Comparison of ENCODE assay signal across 24 cellular contexts in the genomic region with DNA sequence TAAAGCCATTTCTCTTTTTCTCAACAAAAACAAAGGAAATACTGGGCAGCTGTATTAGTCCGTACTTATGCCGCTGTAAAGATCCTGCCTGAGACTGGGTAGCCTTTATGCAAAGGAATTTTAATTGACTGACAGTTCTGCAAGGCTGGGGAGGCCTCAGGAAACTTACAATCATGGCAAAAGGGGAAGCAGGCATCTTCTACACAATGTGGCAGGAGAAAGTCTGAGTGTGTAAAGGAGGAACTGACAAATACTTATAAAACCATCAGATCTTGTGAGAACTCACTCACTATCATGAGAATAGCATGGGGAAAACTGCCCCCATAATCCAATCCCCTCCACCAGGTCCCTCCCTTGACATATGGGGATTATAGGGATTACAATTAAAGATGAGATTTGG.
"Had no signal": no experiment of that assay in that cellular context is flagged by ENCODE, and none has a peak within 500 bp of the region (broad histone marks: within the 10 kb centered on the region; RNA-seq: fewer than 3 reads in every experiment).

No MANE protein-coding gene starts in this region.

- H3K4me3 Mint-ChIP-seq: activated CD4-positive, alpha-beta memory T cell treated with anti-CD3 and anti-CD28 coated beads for 36 hours; activated CD4-positive, alpha-beta T cell treated with anti-CD3 and anti-CD28 coated beads, Interleukin-2, amount 10 ng/mL, durations not matched to agents 24 days and 14 days; activated naive CD4-positive, alpha-beta T cell treated with anti-CD3 and anti-CD28 coated beads for 36 hours; activated naive CD8-positive, alpha-beta T cell treated with anti-CD3 and anti-CD28 coated beads for 36 hours; activated T-helper 1 cell treated with anti-CD3 and anti-CD28 coated beads, Interleukin-12 subunit alpha, Interleukin-12 subunit beta, Interleukin-2, Interleukin-4 antibody, amounts not matched to agents 30 ng/mL and 10 ng/mL and 1 ng/mL, durations not matched to agents 14 hours and 24 hours and 36 hours; brain; naive B cell; stimulated activated naive B cell treated with anti-CD40 and anti-IgM and Interleukin-4, amounts not matched to agents 10 μg/mL and 1 μg/mL and 100 μg/mL, for 72 hours had no signal

- ATAC-seq: pancreas; stimulated activated naive B cell treated with anti-CD40 and anti-IgM and Interleukin-4, amounts not matched to agents 10 μg/mL and 1 μg/mL and 100 μg/mL, for 72 hours; upper lobe of right lung had no signal

- H3K9me3 Mint-ChIP-seq: activated CD4-positive, alpha-beta memory T cell treated with anti-CD3 and anti-CD28 coated beads for 36 hours; activated CD4-positive, alpha-beta T cell treated with anti-CD3 and anti-CD28 coated beads, Interleukin-2, amount 10 ng/mL, durations not matched to agents 24 days and 14 days; activated naive CD4-positive, alpha-beta T cell treated with anti-CD3 and anti-CD28 coated beads for 36 hours; activated naive CD8-positive, alpha-beta T cell treated with anti-CD3 and anti-CD28 coated beads for 36 hours; activated T-helper 1 cell treated with anti-CD3 and anti-CD28 coated beads, Interleukin-12 subunit alpha, Interleukin-12 subunit beta, Interleukin-2, Interleukin-4 antibody, amounts not matched to agents 30 ng/mL and 10 ng/mL and 1 ng/mL, durations not matched to agents 14 hours and 24 hours and 36 hours; brain; naive B cell; stimulated activated naive B cell treated with anti-CD40 and anti-IgM and Interleukin-4, amounts not matched to agents 10 μg/mL and 1 μg/mL and 100 μg/mL, for 72 hours had no signal

- DNase-seq: activated CD4-positive, alpha-beta memory T cell treated with anti-CD3 and anti-CD28 coated beads for 36 hours; activated CD4-positive, alpha-beta T cell treated with anti-CD3 and anti-CD28 coated beads, Interleukin-2, amount 10 ng/mL, durations not matched to agents 24 days and 14 days; activated CD4-positive, CD25-positive, alpha-beta regulatory T cell treated with anti-CD3 and anti-CD28 coated beads, Interleukin-2, amount 50 U/mL, for 72 hours; activated CD8-positive, alpha-beta memory T cell treated with anti-CD3 and anti-CD28 coated beads, Interleukin-2, amount 50 U/mL, for 4 hours; activated effector memory CD4-positive, alpha-beta T cell treated with anti-CD3 and anti-CD28 coated beads, Interleukin-2, amount 50 U/mL, for 16 hours; activated naive CD4-positive, alpha-beta T cell treated with anti-CD3 and anti-CD28 coated beads for 36 hours; activated naive CD8-positive, alpha-beta T cell treated with anti-CD3 and anti-CD28 coated beads for 36 hours; activated T-cell treated with anti-CD3 and anti-CD28 coated beads, Interleukin-2, amount 50 U/mL, for 1 hour; adrenal gland; cerebellar nuclear complex; dorsolateral prefrontal cortex; effector memory CD4-positive, alpha-beta T cell; islet precursor cell; mammary epithelial cell; naive B cell; nucleus accumbens; pancreas; stimulated activated CD4-positive, alpha-beta T cell treated with anti-CD3 and anti-CD28 coated beads, Interleukin-1b, Interleukin-23, amount 100 ng/mL, for 48 hours; stimulated activated naive B cell treated with anti-CD40 and anti-IgM and Interleukin-4, amounts not matched to agents 10 μg/mL and 1 μg/mL and 100 μg/mL, for 72 hours; T-helper 9 cell; tibial artery; upper lobe of right lung had no signal

- H3K4me1 Mint-ChIP-seq: activated CD4-positive, alpha-beta T cell treated with anti-CD3 and anti-CD28 coated beads, Interleukin-2, amount 10 ng/mL, durations not matched to agents 24 days and 14 days; activated naive CD8-positive, alpha-beta T cell treated with anti-CD3 and anti-CD28 coated beads for 36 hours; brain; naive B cell; stimulated activated naive B cell treated with anti-CD40 and anti-IgM and Interleukin-4, amounts not matched to agents 10 μg/mL and 1 μg/mL and 100 μg/mL, for 72 hours had no signal

- H3K36me3 Mint-ChIP-seq: activated CD4-positive, alpha-beta memory T cell treated with anti-CD3 and anti-CD28 coated beads for 36 hours; activated naive CD8-positive, alpha-beta T cell treated with anti-CD3 and anti-CD28 coated beads for 36 hours; brain; naive B cell; stimulated activated naive B cell treated with anti-CD40 and anti-IgM and Interleukin-4, amounts not matched to agents 10 μg/mL and 1 μg/mL and 100 μg/mL, for 72 hours had no signal

- H3K27me3 Mint-ChIP-seq: activated CD4-positive, alpha-beta memory T cell treated with anti-CD3 and anti-CD28 coated beads for 36 hours; brain; naive B cell; stimulated activated naive B cell treated with anti-CD40 and anti-IgM and Interleukin-4, amounts not matched to agents 10 μg/mL and 1 μg/mL and 100 μg/mL, for 72 hours had no signal

- H3K27ac Mint-ChIP-seq: activated CD4-positive, alpha-beta memory T cell treated with anti-CD3 and anti-CD28 coated beads for 36 hours; activated CD4-positive, alpha-beta T cell treated with anti-CD3 and anti-CD28 coated beads, Interleukin-2, amount 10 ng/mL, durations not matched to agents 24 days and 14 days; activated naive CD4-positive, alpha-beta T cell treated with anti-CD3 and anti-CD28 coated beads for 36 hours; activated naive CD8-positive, alpha-beta T cell treated with anti-CD3 and anti-CD28 coated beads for 36 hours; activated T-helper 1 cell treated with anti-CD3 and anti-CD28 coated beads, Interleukin-12 subunit alpha, Interleukin-12 subunit beta, Interleukin-2, Interleukin-4 antibody, amounts not matched to agents 30 ng/mL and 10 ng/mL and 1 ng/mL, durations not matched to agents 14 hours and 24 hours and 36 hours; brain; naive B cell; stimulated activated naive B cell treated with anti-CD40 and anti-IgM and Interleukin-4, amounts not matched to agents 10 μg/mL and 1 μg/mL and 100 μg/mL, for 72 hours had no signal
